ENCODE assay signal across 24 cellular contexts in the genomic region with DNA sequence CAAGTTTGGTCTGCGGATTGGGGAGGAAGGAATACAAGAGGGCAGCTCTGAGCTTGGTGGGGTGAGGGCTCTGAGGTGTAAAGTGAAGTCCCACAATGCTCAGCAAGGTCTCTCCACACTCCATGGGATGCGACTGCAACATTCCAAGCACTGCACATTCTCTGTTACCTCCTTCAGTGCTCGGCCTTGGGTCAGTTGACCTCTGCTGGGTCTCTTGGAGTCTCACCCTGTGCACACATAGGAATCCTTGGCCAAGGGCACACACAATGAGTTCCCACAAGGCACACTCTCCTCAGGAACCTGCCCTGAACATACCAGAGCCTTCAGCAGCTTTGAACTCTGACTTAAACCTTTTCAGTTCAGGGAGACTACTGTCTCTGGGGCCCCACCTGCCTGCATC. TPM values are rescaled to one million over a fixed set of nuclear protein-coding genes. Genes with fewer than 3 reads are reported as not detected.
DNase-seq lines count a peak whose midpoint lies in the region; ATAC-seq, FAIRE-seq and TF ChIP-seq lines count a peak whose summit lies in the region.
"Had no signal": no experiment of that assay in that cellular context is flagged by ENCODE, and none has a peak within 500 bp of the region (broad histone marks: within the 10 kb centered on the region; RNA-seq: fewer than 3 reads in every experiment).

No MANE protein-coding gene starts in this region.

- H4K20me1 ChIP-seq in SU-DHL-6 (ENCODE audit: low read depth, low read length) = no peaks in the 10 kb centered on the region

- ATAC-seq in Right ventricle myocardium superior (ENCODE audit: poor library complexity) (no peak), memory B cell (ENCODE audit: low read depth) (no peak)
- ATAC-seq: HepG2 had no signal

- peaks cover 19% of the 10 kb centered on the region for H3K79me2 ChIP-seq in SU-DHL-6 (ENCODE audit: insufficient read depth, low read length)

- DNase-seq in right atrium auricular region (ENCODE audit: low spot score) (peak; percentile 23), Right ventricle myocardium superior (no peak), memory B cell (ENCODE audit: low spot score in 2 of 2) (no peak), GM19239 (ENCODE audit: insufficient read length, low spot score) (no peak), urothelium cell line (ENCODE audit: low spot score) (no peak)
- no peak for DNase-seq in activated T-cell treated with anti-CD3 and anti-CD28 coated beads, Interleukin-2, amount 50 U/mL, for 24 hours
- DNase-seq: AML-193, DMS53, EL, GF-D8, KBM-7, NCI-H1092, NCI-H1436, NCI-H187 treated with DMSO at 0.1 percent for 48 hours, NCI-H2107, NCI-H510A, Peyer's patch, SJCRH30 had no signal

- intact Hi-C loops in Right ventricle myocardium superior (cut with DNase I) = no loop called here

- H3K4me3 Mint-ChIP-seq in memory B cell = peak overlapping the region; percentile 18
- H3K4me3 Mint-ChIP-seq in activated T-cell treated with anti-CD3 and anti-CD28 coated beads, Interleukin-2, amount 50 U/mL, for 24 hours = no peak overlapping the region

- peaks cover 7% of the 10 kb centered on the region for H3K36me3 Mint-ChIP-seq in memory B cell
- H3K36me3 Mint-ChIP-seq in activated T-cell treated with anti-CD3 and anti-CD28 coated beads, Interleukin-2, amount 50 U/mL, for 24 hours (ENCODE audit: low read depth) = no peaks in the 10 kb centered on the region

- H3K9me3 Mint-ChIP-seq in memory B cell = peaks cover 2% of the 10 kb centered on the region
- H3K9me3 Mint-ChIP-seq in activated T-cell treated with anti-CD3 and anti-CD28 coated beads, Interleukin-2, amount 50 U/mL, for 24 hours = peaks cover 4% of the 10 kb centered on the region

- H3K27ac Mint-ChIP-seq in memory B cell = peak overlapping the region; percentile 75
- H3K27ac Mint-ChIP-seq in activated T-cell treated with anti-CD3 and anti-CD28 coated beads, Interleukin-2, amount 50 U/mL, for 24 hours = no peak overlapping the region

- H3K4me2 ChIP-seq in SU-DHL-6 (ENCODE audit: low read depth, low read length, poor library complexity, severe bottlenecking) = no peak overlapping the region

- H3K9me2 ChIP-seq in SU-DHL-6 (replicated peaks; ENCODE audit: insufficient read depth, low read length) = no peaks in the 10 kb centered on the region

- H3K4me1 ChIP-seq in right atrium auricular region = no peaks in the 10 kb centered on the region
- H3K4me1 ChIP-seq: Peyer's patch, SJCRH30 had no signal

- no peak overlapping the region for H3K9ac ChIP-seq in SU-DHL-6 (ENCODE audit: low read length)

- FAIRE-seq in GM19239 (lab: Jason Lieb, UNC) (no peak), urothelium cell line (lab: Jason Lieb, UNC) (no peak)
- FAIRE-seq: D721Med, H54, HepG2 had no signal

- TF ChIP-seq CTCF in right atrium auricular region (IDR thresholded peaks at IDR 0.05) (no peak), SU-DHL-6 (IDR thresholded peaks at IDR 0.05; ENCODE audit: insufficient read depth, low read length, poor library complexity, severe bottlenecking) (no peak)

- H3K9me3 ChIP-seq in right atrium auricular region (peaks cover 0 to 25% of the 10 kb centered on the region in 2 donors), SU-DHL-6 (ENCODE audit: insufficient read depth, low read length) (peaks cover 7% of the 10 kb centered on the region; the same call in 1 of the 2 replicates)
- H3K9me3 ChIP-seq: SJCRH30 had no signal

- no peaks in the 10 kb centered on the region for H3K27me3 Mint-ChIP-seq in memory B cell
- H3K27me3 Mint-ChIP-seq in activated T-cell treated with anti-CD3 and anti-CD28 coated beads, Interleukin-2, amount 50 U/mL, for 24 hours = peaks cover 21% of the 10 kb centered on the region

- H2AFZ ChIP-seq in SU-DHL-6 (ENCODE audit: low read depth, low read length, severe bottlenecking) = no peak overlapping the region

- H3K36me3 ChIP-seq in right atrium auricular region (no peaks in the 10 kb centered on the region), SU-DHL-6 (ENCODE audit: low read length) (peaks cover 3% of the 10 kb centered on the region)
- H3K36me3 ChIP-seq: Peyer's patch, SJCRH30 had no signal

- H3K4me3 ChIP-seq in right atrium auricular region (no peak overlapping the region), SU-DHL-6 (ENCODE audit: insufficient read depth, low read length, poor library complexity, severe bottlenecking) (no peak overlapping the region)
- H3K4me3 ChIP-seq: Peyer's patch, SJCRH30 had no signal

- H3K27me3 ChIP-seq in right atrium auricular region (no peaks in the 10 kb centered on the region), SU-DHL-6 (ENCODE audit: low read length) (no peaks in the 10 kb centered on the region)
- H3K27me3 ChIP-seq: Peyer's patch, SJCRH30 had no signal

- H3F3A ChIP-seq in SU-DHL-6 (ENCODE audit: insufficient read depth) = peaks cover 60% of the 10 kb centered on the region

- H3K4me1 Mint-ChIP-seq in memory B cell = peaks cover 50% of the 10 kb centered on the region
- H3K4me1 Mint-ChIP-seq in activated T-cell treated with anti-CD3 and anti-CD28 coated beads, Interleukin-2, amount 50 U/mL, for 24 hours (ENCODE audit: low read depth) = no peaks in the 10 kb centered on the region

- H3K27ac ChIP-seq in right atrium auricular region = no peak overlapping the region
- 0 out of 2 replicates have a peak overlapping the region, but pooled peaks have one; percentile 13 for H3K27ac ChIP-seq in SU-DHL-6 (ENCODE audit: low read depth, low read length)
- H3K27ac ChIP-seq: HL-60, SJCRH30 had no signal

RNA-seq across cellular contexts. Expression of gene WDFY4, which starts 2.4 kb away (rescaled TPM):
- total RNA-seq in right atrium auricular region = 1 to 10 TPM in 1 of 2 donors, under 1 TPM in 1; 0.70 to 2.0 TPM
- 1.1 TPM for total RNA-seq in Right ventricle myocardium superior
- total RNA-seq: A172, HepG2, SJCRH30 had no signal
